Comparison of ENCODE assay signal across 8 cellular contexts in genomic region chr21:34764715-34765284, GRCh38.
"Had no signal": no experiment of that assay in that cellular context is flagged by ENCODE, and none has a peak within 500 bp of the region (broad histone marks: within the 10 kb centered on the region; RNA-seq: fewer than 3 reads in every experiment).

No MANE protein-coding gene starts in this region.

- DNase-seq: GDM1, GF-D8 had no signal

- ATAC-seq: GM12878 had no signal

- FAIRE-seq: G401.6, GM12878, GM12891, GM12892, GM18507, GM19239 had no signal

- H3K4me3 ChIP-seq: GM12878 had no signal
